18 cellular contexts compared by ENCODE assay signal in genomic region chr7:79137942-79138341, GRCh38.
A peak's percentile ranks its signal among the peaks of the same experiment; 100 is the strongest.
DNase-seq lines count a peak whose midpoint lies in the region; ATAC-seq and TF ChIP-seq lines count a peak whose summit lies in the region.
"Had no signal": no experiment of that assay in that cellular context is flagged by ENCODE, and none has a peak within 500 bp of the region (broad histone marks: within the 10 kb centered on the region; RNA-seq: fewer than 3 reads in every experiment).

No MANE protein-coding gene starts in this region.

- H3K9me3 ChIP-seq in GM23248 (ENCODE audit: low read depth), result no peaks in the 10 kb centered on the region
- H3K9me3 ChIP-seq: neutrophil, suprapubic skin had no signal

- no peaks in the 10 kb centered on the region for H3K36me3 ChIP-seq in GM23248 (ENCODE audit: low read depth)
- H3K36me3 ChIP-seq: neutrophil, suprapubic skin had no signal

- H3K4me1 ChIP-seq in GM23248 (ENCODE audit: insufficient read depth), result no peaks in the 10 kb centered on the region
- H3K4me1 ChIP-seq: suprapubic skin had no signal

- H3K4me2 ChIP-seq in GM23248 (ENCODE audit: unreplicated experiment), result no peak overlapping the region

- peak; percentile 43 for DNase-seq in GM23248
- peak; percentile 38 for DNase-seq in NB4 (ENCODE audit: low read depth)
- DNase-seq in cardiac fibroblast (ENCODE audit: low read depth in 2 of 2), result peak; percentile 32 to 71
- peak; percentile 8 for DNase-seq in retinal pigment epithelial cell (ENCODE audit: low read depth)
- DNase-seq in occipital lobe (lab: John Stamatoyannopoulos, UW), result no peak
- DNase-seq in Right ventricle myocardium superior, result no peak
- no peak for DNase-seq in cortex of kidney (lab: John Stamatoyannopoulos, UW)
- DNase-seq: activated gamma-delta T cell treated with Interleukin-2 at 50 U/mL for 16 hours; hypothalamus; KBM-7; left colon; NCI-H1436; NK-92 treated with Interleukin-12 subunit alpha and Interleukin-12 subunit beta, amount 100 ng/mL, for 24 hours; right cardiac atrium; SHP77 had no signal

- H3F3A ChIP-seq in GM23248 (ENCODE audit: insufficient read depth), result 0 out of 2 replicates have a peak, but pooled peaks cover 5% of the 10 kb centered on the region

- no peak overlapping the region for H3K27ac ChIP-seq in GM23248
- H3K27ac ChIP-seq: neutrophil, suprapubic skin had no signal

- H3K9me2 ChIP-seq in GM23248 (ENCODE audit: insufficient read depth), result no peaks in the 10 kb centered on the region; the same call in 1 of the 2 replicates

- intact Hi-C loops in Right ventricle myocardium superior (cut with DNase I), result no loop called here

- H3K27me3 ChIP-seq in GM23248 (replicated peaks; ENCODE audit: insufficient read depth), result no peaks in the 10 kb centered on the region
- H3K27me3 ChIP-seq: neutrophil, suprapubic skin had no signal

- no peak overlapping the region for H2AFZ ChIP-seq in GM23248

- H3K4me3 ChIP-seq in GM23248, result no peak overlapping the region
- H3K4me3 ChIP-seq in NB4 (ENCODE audit: low read depth, low read length), result no peak overlapping the region
- no peak overlapping the region for H3K4me3 ChIP-seq in cardiac fibroblast (replicated peaks in 1 of 2; ENCODE audit: low read depth in 2 of 2, low read length in 2 of 2)
- no peak overlapping the region for H3K4me3 ChIP-seq in retinal pigment epithelial cell (ENCODE audit: low read length)
- H3K4me3 ChIP-seq: suprapubic skin had no signal

- no peak overlapping the region for H3K9ac ChIP-seq in GM23248

- no peaks in the 10 kb centered on the region for H4K20me1 ChIP-seq in GM23248 (ENCODE audit: insufficient read depth)

- in situ Hi-C loops in GM23248 (cut with MboI), result no loop called here

- no peak for TF ChIP-seq CTCF in NB4 (IDR thresholded peaks at IDR 0.05; ENCODE audit: low read depth, low read length)
- TF ChIP-seq CTCF in cardiac fibroblast (IDR thresholded peaks at IDR 0.05; ENCODE audit: low read depth, low read length), result peak; percentile 10
- TF ChIP-seq CTCF in retinal pigment epithelial cell (conservative IDR thresholded peaks at IDR 0.05; ENCODE audit: low read depth, low read length), result no peak

- no peak for ATAC-seq in Right ventricle myocardium superior (ENCODE audit: poor library complexity)
- ATAC-seq: activated CD4-positive, CD25-positive, alpha-beta regulatory T cell treated with anti-CD3 and anti-CD28 coated beads, Interleukin-2, amount 50 U/mL, for 24 hours; left colon; right cardiac atrium had no signal

- TF ChIP-seq POLR2A in NB4 (IDR thresholded peaks at IDR 0.05; ENCODE audit: extremely low read depth, insufficient read length), result no peak

- no peaks in the 10 kb centered on the region for H3K79me2 ChIP-seq in GM23248 (ENCODE audit: insufficient read depth)

- WGBS in GM23248 (ENCODE audit: low coverage in 1 of 2, low lambda C conversion rate in 2 of 2, missing lambda C conversion rate in 2 of 2), 2 experiments, result 77 to 92% methylated on average over 3 of the region's 3 CpGs

Comparison
In these comparisons a context has a peak if more than half of its experiments do, and no peak if none do; other contexts are left out.
1. DNase-seq: peak in GM23248 (single experiment), NB4 (single experiment), cardiac fibroblast (2 of 2) and retinal pigment epithelial cell (single experiment); none in occipital lobe (single experiment), Right ventricle myocardium superior (single experiment) and cortex of kidney (single experiment).